In genomic region chr13:78647053-78647726, GRCh38 we compare ENCODE assay signal across 5 cellular contexts. TPM values are rescaled to one million over a fixed set of nuclear protein-coding genes. Genes with fewer than 3 reads are reported as not detected.
"Had no signal": no experiment of that assay in that cellular context is flagged by ENCODE, and none has a peak within 500 bp of the region (broad histone marks: within the 10 kb centered on the region; RNA-seq: fewer than 3 reads in every experiment).

No MANE protein-coding gene starts in this region.

RNA-seq across cellular contexts. Expression of gene POU4F1, which starts 43.8 kb away (rescaled TPM):
- total RNA-seq: body of pancreas, lower lobe of right lung, osteoblast, right atrium auricular region, upper lobe of left lung had no signal
